ENCODE assay signal across 10 cellular contexts in genomic region chr10:7239312-7239985, GRCh38.
DNase-seq lines count a peak whose midpoint lies in the region; ATAC-seq lines count a peak whose summit lies in the region.
"Had no signal": no experiment of that assay in that cellular context is flagged by ENCODE, and none has a peak within 500 bp of the region (broad histone marks: within the 10 kb centered on the region; RNA-seq: fewer than 3 reads in every experiment).

No MANE protein-coding gene starts in this region.

- peaks cover 54% of the 10 kb centered on the region for H3K4me1 Mint-ChIP-seq in activated naive CD8-positive, alpha-beta T cell treated with anti-CD3 and anti-CD28 coated beads, Interleukin-2, amount 10 ng/mL, durations not matched to agents 7 days and 5 days

- DNase-seq in activated naive CD8-positive, alpha-beta T cell treated with anti-CD3 and anti-CD28 coated beads, Interleukin-2, amount 10 ng/mL, durations not matched to agents 7 days and 5 days: no peak
- DNase-seq in kidney glomerular epithelial cell (lab: John Stamatoyannopoulos, UW) (no peak), NCI-H2029 (lab: John Stamatoyannopoulos, UW) (no peak), DMS53 (lab: John Stamatoyannopoulos, UW) (no peak)
- DNase-seq: NCI-H1694, PC-3, stomach had no signal

- H3K27me3 Mint-ChIP-seq in activated naive CD8-positive, alpha-beta T cell treated with anti-CD3 and anti-CD28 coated beads, Interleukin-2, amount 10 ng/mL, durations not matched to agents 7 days and 5 days: no peaks in the 10 kb centered on the region

- peak overlapping the region; percentile 60 for H3K4me3 Mint-ChIP-seq in activated naive CD8-positive, alpha-beta T cell treated with anti-CD3 and anti-CD28 coated beads, Interleukin-2, amount 10 ng/mL, durations not matched to agents 7 days and 5 days

- POLR2A ChIA-PET in activated naive CD8-positive, alpha-beta T cell treated with anti-CD3 and anti-CD28 coated beads, Interleukin-2, amount 10 ng/mL, durations not matched to agents 7 days and 5 days (lab: Charles Lee): no interaction called here

- peak; percentile 82 for ATAC-seq in GM18520 (IDR thresholded peaks at IDR 0.05; ENCODE audit: unreplicated experiment)
- ATAC-seq in GM19467 (IDR thresholded peaks at IDR 0.05; ENCODE audit: unreplicated experiment): peak; percentile 59
- peak; percentile 52 for ATAC-seq in HG03064 (IDR thresholded peaks at IDR 0.05; ENCODE audit: low read depth, unreplicated experiment)
- peak; percentile 77 for ATAC-seq in activated naive CD8-positive, alpha-beta T cell treated with anti-CD3 and anti-CD28 coated beads, Interleukin-2, amount 10 ng/mL, durations not matched to agents 7 days and 5 days (ENCODE audit: low read depth)
- ATAC-seq: PC-3 had no signal

- peaks cover 79% of the 10 kb centered on the region for H3K36me3 Mint-ChIP-seq in activated naive CD8-positive, alpha-beta T cell treated with anti-CD3 and anti-CD28 coated beads, Interleukin-2, amount 10 ng/mL, durations not matched to agents 7 days and 5 days

- peaks cover 6% of the 10 kb centered on the region for H3K9me3 Mint-ChIP-seq in activated naive CD8-positive, alpha-beta T cell treated with anti-CD3 and anti-CD28 coated beads, Interleukin-2, amount 10 ng/mL, durations not matched to agents 7 days and 5 days

- peak overlapping the region; percentile 70 for H3K27ac Mint-ChIP-seq in activated naive CD8-positive, alpha-beta T cell treated with anti-CD3 and anti-CD28 coated beads, Interleukin-2, amount 10 ng/mL, durations not matched to agents 7 days and 5 days
